ENCODE assay signal across 21 cellular contexts in the genomic region with DNA sequence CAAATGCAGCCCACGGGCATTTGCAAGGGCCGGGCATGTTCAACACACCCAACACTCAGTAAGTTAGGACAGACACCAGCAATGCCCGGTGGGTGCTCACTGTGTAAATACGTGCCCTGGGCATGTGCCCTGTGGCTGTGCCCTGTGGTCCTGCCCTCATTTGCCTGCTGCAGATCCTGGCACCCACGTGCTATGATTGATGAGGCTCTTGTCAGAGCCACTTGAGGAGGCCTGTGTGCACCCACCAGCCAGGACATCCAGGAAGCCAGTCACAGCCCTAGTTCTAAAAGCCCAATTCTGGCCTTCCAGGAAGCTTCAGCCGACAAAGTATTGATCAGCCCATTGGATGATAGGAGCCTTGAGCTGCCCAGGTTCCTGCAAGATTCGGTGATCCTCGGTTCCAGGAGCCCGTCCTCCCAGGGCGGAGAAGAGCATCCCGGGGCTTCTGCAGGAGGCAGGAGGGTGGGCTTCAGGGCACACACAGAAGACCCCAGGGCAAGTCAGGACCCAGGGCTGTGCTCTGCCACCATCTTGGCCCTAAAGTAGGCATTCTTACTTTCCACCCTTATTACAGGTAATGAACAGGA.
"Had no signal": no experiment of that assay in that cellular context is flagged by ENCODE, and none has a peak within 500 bp of the region (broad histone marks: within the 10 kb centered on the region; RNA-seq: fewer than 3 reads in every experiment).

No MANE protein-coding gene starts in this region.

- H3K4me1 Mint-ChIP-seq: activated T-helper 17 cell treated with anti-CD3 and anti-CD28 coated beads, Interleukin-2, amount 50 U/mL, for 72 hours; T-cell had no signal

- H3K27ac ChIP-seq: body of pancreas, coronary artery, neutrophil, parathyroid adenoma, skin epidermis had no signal

- H3K4me1 ChIP-seq: body of pancreas, parathyroid adenoma had no signal

- H3K36me3 ChIP-seq: neutrophil had no signal

- H3K9me3 Mint-ChIP-seq: activated T-helper 17 cell treated with anti-CD3 and anti-CD28 coated beads, Interleukin-2, amount 50 U/mL, for 72 hours; T-cell had no signal

- H3K79me2 ChIP-seq: parathyroid adenoma had no signal

- H3K36me3 Mint-ChIP-seq: activated naive CD8-positive, alpha-beta T cell; T-cell had no signal

- H3K27me3 ChIP-seq: body of pancreas, neutrophil had no signal

- H2AFZ ChIP-seq: parathyroid adenoma had no signal

- H3K27ac Mint-ChIP-seq: activated naive CD8-positive, alpha-beta T cell; activated T-helper 17 cell treated with anti-CD3 and anti-CD28 coated beads, Interleukin-2, amount 50 U/mL, for 72 hours; T-cell had no signal

- H3K4me3 Mint-ChIP-seq: activated naive CD8-positive, alpha-beta T cell; activated T-helper 17 cell treated with anti-CD3 and anti-CD28 coated beads, Interleukin-2, amount 50 U/mL, for 72 hours; T-cell had no signal

- H3K9me3 ChIP-seq: body of pancreas, neutrophil had no signal

- H3K9ac ChIP-seq: parathyroid adenoma had no signal

- ATAC-seq: activated CD4-positive, CD25-positive, alpha-beta regulatory T cell treated with anti-CD3 and anti-CD28 coated beads, Interleukin-2, amount 50 U/mL, for 24 hours; activated T-helper 17 cell treated with anti-CD3 and anti-CD28 coated beads, Interleukin-2, amount 50 U/mL, for 72 hours; body of pancreas; T-cell had no signal

- H3K4me3 ChIP-seq: body of pancreas, coronary artery, skin epidermis had no signal

- DNase-seq: amniotic stem cell; body of pancreas; central memory CD4-positive, alpha-beta T cell; effector CD4-positive, alpha-beta T cell; foreskin fibroblast; kidney glomerular epithelial cell; retina; stimulated activated CD4-positive, alpha-beta T cell treated with anti-CD3 and anti-CD28 coated beads, Interleukin-4, amount 100 ng/mL, for 24 hours; stimulated activated naive CD4-positive, alpha-beta T cell treated with Interleukin-2 at 50 U/mL for 16 hours; substantia nigra; T-cell; T-helper 9 cell; trophoblast cell had no signal

- FAIRE-seq: endothelial cell of umbilical vein had no signal
